1 cellular context compared by ENCODE assay signal in genomic region chr9:129769582-129770107, GRCh38.
A peak's percentile ranks its signal among the peaks of the same experiment; 100 is the strongest.
TF ChIP-seq lines count a peak whose summit lies in the region.

No MANE protein-coding gene starts in this region.

TF ChIP-seq in K562, 482 proteins besides CTCF, POLR2A, EP300 and RAD21:
- TF ChIP-seq SMARCE1 (IDR thresholded peaks at IDR 0.05): peak; percentile 55; the same call in 1 of the 2 replicates
- TF ChIP-seq HLTF (IDR thresholded peaks at IDR 0.05): no peak
- no peak for TF ChIP-seq TSC22D4 (tag; IDR thresholded peaks at IDR 0.05)
- peak; percentile 99 for TF ChIP-seq HMBOX1 (IDR thresholded peaks at IDR 0.05)
- peak; percentile 32 for TF ChIP-seq HNRNPLL (IDR thresholded peaks at IDR 0.05; ENCODE audit: low read depth, low read length, poor library complexity, severe bottlenecking)
- TF ChIP-seq TCF3 (CRISPR knock-in tag; IDR thresholded peaks at IDR 0.05): peak; percentile 79
- TF ChIP-seq HSF4 (CRISPR knock-in tag; IDR thresholded peaks at IDR 0.05; ENCODE audit: borderline replicate concordance): 0 out of 2 replicates have a peak, but pooled peaks have one; percentile 36
- peak; percentile 68 for TF ChIP-seq DPF2 (IDR thresholded peaks at IDR 0.05)
- TF ChIP-seq ZNF507 (tag; conservative IDR thresholded peaks at IDR 0.05): no peak
- TF ChIP-seq NCOR1 (IDR thresholded peaks at IDR 0.05): peak; percentile 60; the same call in 1 of the 2 replicates
- no peak for TF ChIP-seq HDAC6 (IDR thresholded peaks at IDR 0.05; ENCODE audit: low read depth, low read length)
- TF ChIP-seq GATAD2B (IDR thresholded peaks at IDR 0.05; ENCODE audit: borderline replicate concordance): no peak
- no peak for TF ChIP-seq CHD2 (IDR thresholded peaks at IDR 0.05; ENCODE audit: low read depth, low read length)
- TF ChIP-seq, protein P1, sequence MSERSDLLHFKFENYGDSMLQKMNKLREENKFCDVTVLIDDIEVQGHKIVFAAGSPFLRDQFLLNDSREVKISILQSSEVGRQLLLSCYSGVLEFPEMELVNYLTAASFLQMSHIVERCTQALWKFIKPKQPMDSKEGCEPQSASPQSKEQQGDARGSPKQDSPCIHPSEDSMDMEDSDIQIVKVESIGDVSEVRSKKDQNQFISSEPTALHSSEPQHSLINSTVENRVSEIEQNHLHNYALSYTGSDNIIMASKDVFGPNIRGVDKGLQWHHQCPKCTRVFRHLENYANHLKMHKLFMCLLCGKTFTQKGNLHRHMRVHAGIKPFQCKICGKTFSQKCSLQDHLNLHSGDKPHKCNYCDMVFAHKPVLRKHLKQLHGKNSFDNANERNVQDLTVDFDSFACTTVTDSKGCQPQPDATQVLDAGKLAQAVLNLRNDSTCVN (CRISPR knock-in tag; IDR thresholded peaks at IDR 0.05): no peak
- TF ChIP-seq ARID1B (IDR thresholded peaks at IDR 0.05): peak; percentile 77
- TF ChIP-seq ZFP36 (IDR thresholded peaks at IDR 0.05; ENCODE audit: low read depth, low read length, partially characterized antibody): no peak
- TF ChIP-seq LEF1 (IDR thresholded peaks at IDR 0.05): peak; percentile 85; the same call in 1 of the 2 replicates
- no peak for TF ChIP-seq RB1 (IDR thresholded peaks at IDR 0.05; ENCODE audit: low read depth)
- peak; percentile 60 for TF ChIP-seq CBFA2T2 (conservative IDR thresholded peaks at IDR 0.05)
- peak; percentile 30; the same call in 1 of the 2 replicates for TF ChIP-seq ZFX (CRISPR knock-in tag; IDR thresholded peaks at IDR 0.05)
- TF ChIP-seq NFIC (IDR thresholded peaks at IDR 0.05): 0 out of 2 replicates have a peak, but pooled peaks have one; percentile 19
- peak in 1 of 2 experiments; percentile 32; a peak in 1 of 4 replicates for TF ChIP-seq RCOR1 (IDR thresholded peaks at IDR 0.05; ENCODE audit: borderline replicate concordance in 1 of 2, low read depth in 2 of 2, low read length in 2 of 2)
- no peak for TF ChIP-seq HNRNPUL1 (IDR thresholded peaks at IDR 0.05; ENCODE audit: low read length)
- TF ChIP-seq SAFB (IDR thresholded peaks at IDR 0.05; ENCODE audit: borderline replicate concordance, low read depth, low read length): no peak
- TF ChIP-seq JUND (IDR thresholded peaks at IDR 0.05; ENCODE audit: borderline replicate concordance, low read depth, low read length): no peak
- TF ChIP-seq JUND (tag; IDR thresholded peaks at IDR 0.05; ENCODE audit: borderline replicate concordance, low read depth, low read length): peak; percentile 16; the same call in 1 of the 3 replicates
- peak; percentile 53; the same call in 1 of the 2 replicates for TF ChIP-seq SMARCA4 (IDR thresholded peaks at IDR 0.05)
- TF ChIP-seq RBM39 (optimal IDR thresholded peaks at IDR 0.05; ENCODE audit: low read depth, low read length): no peak
- peak; percentile 61 for TF ChIP-seq MEIS2 (IDR thresholded peaks at IDR 0.05; ENCODE audit: partially characterized antibody)
- no peak for TF ChIP-seq BCOR (IDR thresholded peaks at IDR 0.05)
- TF ChIP-seq CREB3 (tag; conservative IDR thresholded peaks at IDR 0.05; ENCODE audit: low read depth): no peak
- TF ChIP-seq TCF7 (IDR thresholded peaks at IDR 0.05; ENCODE audit: borderline replicate concordance): peak; percentile 97
- no peak for TF ChIP-seq GTF2F1 (IDR thresholded peaks at IDR 0.05; ENCODE audit: low read depth, low read length)
- TF ChIP-seq PKNOX1 (IDR thresholded peaks at IDR 0.05): peak; percentile 18; the same call in 1 of the 2 replicates
- TF ChIP-seq TAL1 (IDR thresholded peaks at IDR 0.05): peak; percentile 54; the same call in 1 of the 2 replicates
- TF ChIP-seq TEAD4 (IDR thresholded peaks at IDR 0.05; ENCODE audit: low read length): peak; percentile 67
- TF ChIP-seq TEAD4 (CRISPR knock-in tag; IDR thresholded peaks at IDR 0.05; ENCODE audit: borderline replicate concordance): no peak
- TF ChIP-seq CBFA2T3 (IDR thresholded peaks at IDR 0.05): peak; percentile 79
- peak; percentile 24; the same call in 1 of the 2 replicates for TF ChIP-seq POLR2AphosphoS5 (IDR thresholded peaks at IDR 0.05; ENCODE audit: control insufficient read depth, insufficient read depth, low read depth, low read length)
- TF ChIP-seq WHSC1 (IDR thresholded peaks at IDR 0.05; ENCODE audit: low read length): no peak
- no peak for TF ChIP-seq TFE3 (CRISPR knock-in tag; IDR thresholded peaks at IDR 0.05)
- no peak for TF ChIP-seq TRIM24 (IDR thresholded peaks at IDR 0.05)
- no peak for TF ChIP-seq BMI1 (IDR thresholded peaks at IDR 0.05; ENCODE audit: low read length)
- TF ChIP-seq NFIX (CRISPR knock-in tag; IDR thresholded peaks at IDR 0.05; ENCODE audit: low read depth): no peak
- no peak for TF ChIP-seq MAFF (IDR thresholded peaks at IDR 0.05; ENCODE audit: low read length)
- 0 out of 2 replicates have a peak, but pooled peaks have one; percentile 28 for TF ChIP-seq CXXC5 (CRISPR knock-in tag; IDR thresholded peaks at IDR 0.05)
- 0 out of 2 replicates have a peak, but pooled peaks have one; percentile 12 for TF ChIP-seq ATF7 (IDR thresholded peaks at IDR 0.05)
- no peak for TF ChIP-seq NFXL1 (CRISPR knock-in tag; IDR thresholded peaks at IDR 0.05)
- peak; percentile 11; the same call in 1 of the 2 replicates for TF ChIP-seq ZNF384 (IDR thresholded peaks at IDR 0.05; ENCODE audit: low read depth, low read length)
- TF ChIP-seq, protein P2, sequence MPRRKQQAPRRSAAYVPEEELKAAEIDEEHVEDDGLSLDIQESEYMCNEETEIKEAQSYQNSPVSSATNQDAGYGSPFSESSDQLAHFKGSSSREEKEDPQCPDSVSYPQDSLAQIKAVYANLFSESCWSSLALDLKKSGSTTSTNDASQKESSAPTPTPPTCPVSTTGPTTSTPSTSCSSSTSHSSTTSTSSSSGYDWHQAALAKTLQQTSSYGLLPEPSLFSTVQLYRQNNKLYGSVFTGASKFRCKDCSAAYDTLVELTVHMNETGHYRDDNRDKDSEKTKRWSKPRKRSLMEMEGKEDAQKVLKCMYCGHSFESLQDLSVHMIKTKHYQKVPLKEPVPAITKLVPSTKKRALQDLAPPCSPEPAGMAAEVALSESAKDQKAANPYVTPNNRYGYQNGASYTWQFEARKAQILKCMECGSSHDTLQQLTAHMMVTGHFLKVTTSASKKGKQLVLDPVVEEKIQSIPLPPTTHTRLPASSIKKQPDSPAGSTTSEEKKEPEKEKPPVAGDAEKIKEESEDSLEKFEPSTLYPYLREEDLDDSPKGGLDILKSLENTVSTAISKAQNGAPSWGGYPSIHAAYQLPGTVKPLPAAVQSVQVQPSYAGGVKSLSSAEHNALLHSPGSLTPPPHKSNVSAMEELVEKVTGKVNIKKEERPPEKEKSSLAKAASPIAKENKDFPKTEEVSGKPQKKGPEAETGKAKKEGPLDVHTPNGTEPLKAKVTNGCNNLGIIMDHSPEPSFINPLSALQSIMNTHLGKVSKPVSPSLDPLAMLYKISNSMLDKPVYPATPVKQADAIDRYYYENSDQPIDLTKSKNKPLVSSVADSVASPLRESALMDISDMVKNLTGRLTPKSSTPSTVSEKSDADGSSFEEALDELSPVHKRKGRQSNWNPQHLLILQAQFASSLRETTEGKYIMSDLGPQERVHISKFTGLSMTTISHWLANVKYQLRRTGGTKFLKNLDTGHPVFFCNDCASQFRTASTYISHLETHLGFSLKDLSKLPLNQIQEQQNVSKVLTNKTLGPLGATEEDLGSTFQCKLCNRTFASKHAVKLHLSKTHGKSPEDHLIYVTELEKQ (CRISPR knock-in tag; IDR thresholded peaks at IDR 0.05): no peak
- no peak for TF ChIP-seq BRF1 (IDR thresholded peaks at IDR 0.05; ENCODE audit: borderline replicate concordance, extremely low read depth, insufficient read length)
- TF ChIP-seq, protein P3, sequence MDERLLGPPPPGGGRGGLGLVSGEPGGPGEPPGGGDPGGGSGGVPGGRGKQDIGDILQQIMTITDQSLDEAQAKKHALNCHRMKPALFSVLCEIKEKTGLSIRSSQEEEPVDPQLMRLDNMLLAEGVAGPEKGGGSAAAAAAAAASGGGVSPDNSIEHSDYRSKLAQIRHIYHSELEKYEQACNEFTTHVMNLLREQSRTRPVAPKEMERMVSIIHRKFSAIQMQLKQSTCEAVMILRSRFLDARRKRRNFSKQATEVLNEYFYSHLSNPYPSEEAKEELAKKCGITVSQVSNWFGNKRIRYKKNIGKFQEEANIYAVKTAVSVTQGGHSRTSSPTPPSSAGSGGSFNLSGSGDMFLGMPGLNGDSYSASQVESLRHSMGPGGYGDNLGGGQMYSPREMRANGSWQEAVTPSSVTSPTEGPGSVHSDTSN (CRISPR knock-in tag; IDR thresholded peaks at IDR 0.05; ENCODE audit: low read depth): no peak
- TF ChIP-seq, protein P3 (tag; conservative IDR thresholded peaks at IDR 0.05; ENCODE audit: low read depth): peak; percentile 25; the same call in 1 of the 2 replicates
- TF ChIP-seq MTA2 (IDR thresholded peaks at IDR 0.05; ENCODE audit: low read depth): 0 out of 2 replicates have a peak, but pooled peaks have one; percentile 11
